Comparison of ENCODE assay signal across 11 cellular contexts in the genomic region with DNA sequence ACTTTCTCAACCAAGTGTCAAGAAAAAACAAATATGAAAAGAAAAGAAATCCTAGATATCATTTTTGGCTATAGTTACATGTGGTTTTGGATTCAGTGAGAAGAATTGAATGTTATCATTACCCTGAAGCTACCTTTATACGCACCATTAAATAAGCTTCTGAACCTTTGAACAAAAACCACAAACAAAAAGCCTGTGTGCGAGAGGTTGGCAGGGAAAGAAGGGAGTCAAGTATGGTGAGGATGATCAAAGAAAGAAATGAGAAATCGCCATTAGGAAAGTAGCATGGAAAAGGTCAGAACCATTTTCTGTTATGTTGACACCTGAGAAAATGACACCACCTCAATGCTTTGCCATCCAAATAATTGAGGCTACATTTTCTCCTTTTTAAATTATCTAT. TPM values are rescaled to one million over a fixed set of nuclear protein-coding genes. Genes with fewer than 3 reads are reported as not detected.
A peak's percentile ranks its signal among the peaks of the same experiment; 100 is the strongest.
DNase-seq lines count a peak whose midpoint lies in the region; ATAC-seq, FAIRE-seq and TF ChIP-seq lines count a peak whose summit lies in the region.
"Had no signal": no experiment of that assay in that cellular context is flagged by ENCODE, and none has a peak within 500 bp of the region (broad histone marks: within the 10 kb centered on the region; RNA-seq: fewer than 3 reads in every experiment).

No MANE protein-coding gene starts in this region.

- TF ChIP-seq EP300 in gastroesophageal sphincter (IDR thresholded peaks at IDR 0.05), result no peak

- no peaks in the 10 kb centered on the region for H3K9me3 Mint-ChIP-seq in endodermal cell

- no peak for ATAC-seq in GM19395 (IDR thresholded peaks at IDR 0.05; ENCODE audit: unreplicated experiment)
- no peak for ATAC-seq in gastroesophageal sphincter

- H3K27ac Mint-ChIP-seq in endodermal cell, result peak overlapping the region; percentile 70

- TF ChIP-seq POLR2A in gastroesophageal sphincter (IDR thresholded peaks at IDR 0.05), result no peak

- 96 to 100% methylated on average over 1 to 2 of the region's 3 CpGs for WGBS in endodermal cell (ENCODE audit: insufficient coverage in 1 of 2, insufficient read length in 1 of 2), 2 experiments
- WGBS in gastroesophageal sphincter (ENCODE audit: low coverage in 1 of 2), 2 donors, result 83 to 92% methylated on average over 2 to 3 of the region's 3 CpGs

- no peak for DNase-seq in GM18507 (ENCODE audit: extremely low spot score, insufficient read length, low read depth)
- peak; percentile 41 for DNase-seq in NCI-H526 treated with DMSO at 0.1 percent for 48 hours (lab: John Stamatoyannopoulos, UW)
- no peak for DNase-seq in endodermal cell
- DNase-seq in NCI-H446 treated with DMSO at 0.1 percent for 48 hours (lab: John Stamatoyannopoulos, UW), result no peak
- DNase-seq in medulla oblongata (ENCODE audit: extremely low spot score), result no peak
- DNase-seq: central memory CD4-positive, alpha-beta T cell; COR-L47; stimulated activated naive CD4-positive, alpha-beta T cell had no signal

- H3K4me1 ChIP-seq in endodermal cell (ENCODE audit: control insufficient read depth, insufficient read depth, low read length) (no peaks in the 10 kb centered on the region), gastroesophageal sphincter (peaks cover 0 to 10% (median 0%) of the 10 kb centered on the region in 3 donors)

- H3K4me1 Mint-ChIP-seq in endodermal cell, result peaks cover 15% of the 10 kb centered on the region

- no peak overlapping the region for H3K4me3 ChIP-seq in endodermal cell (ENCODE audit: low read length)
- no peak overlapping the region for H3K4me3 ChIP-seq in gastroesophageal sphincter

- FAIRE-seq in A204.1 (lab: Jason Lieb, UNC) (peak; percentile 3), GM18507 (lab: Jason Lieb, UNC) (peak; percentile 31)

- H3K36me3 Mint-ChIP-seq in endodermal cell (ENCODE audit: low read depth), result no peaks in the 10 kb centered on the region

- H3K36me3 ChIP-seq in endodermal cell (ENCODE audit: control insufficient read depth, insufficient read depth, low read length), result no peaks in the 10 kb centered on the region
- no peaks in the 10 kb centered on the region for H3K36me3 ChIP-seq in gastroesophageal sphincter

- H3K9ac ChIP-seq in endodermal cell (ENCODE audit: extremely low read depth, low read length, poor library complexity, severe bottlenecking), result no peak overlapping the region

- TF ChIP-seq CTCF in endodermal cell (conservative IDR thresholded peaks at IDR 0.05) (no peak), gastroesophageal sphincter (IDR thresholded peaks at IDR 0.05) (no peak)

- no peak overlapping the region for H3K4me3 Mint-ChIP-seq in endodermal cell

- H3K9me3 ChIP-seq in endodermal cell (ENCODE audit: control insufficient read depth, low read length) (no peaks in the 10 kb centered on the region), gastroesophageal sphincter (no peaks in the 10 kb centered on the region)

- H3K27ac ChIP-seq in endodermal cell (ENCODE audit: low read depth, low read length) (no peak overlapping the region), gastroesophageal sphincter (no peak overlapping the region)

- H3K27me3 Mint-ChIP-seq in endodermal cell (ENCODE audit: insufficient read depth), result no peaks in the 10 kb centered on the region

- H3K27me3 ChIP-seq in endodermal cell (ENCODE audit: control insufficient read depth, insufficient read depth, low read length, poor library complexity, severe bottlenecking) (no peaks in the 10 kb centered on the region), gastroesophageal sphincter (no peaks in the 10 kb centered on the region)

RNA-seq across cellular contexts. Expression of a gene that starts 1.2 kb away (rescaled TPM):
- total RNA-seq in endodermal cell (1 to 10 TPM; 4.6 to 5.4 TPM), gastroesophageal sphincter (under 1 TPM; 0.13 to 0.67 (median 0.33) TPM)
- polyA plus RNA-seq in endodermal cell (2013, experiment 1 of 2), result 14.1 TPM
- polyA plus RNA-seq in endodermal cell (2013, experiment 2 of 2), result 10.6 TPM
